Comparison of ENCODE assay signal across 16 cellular contexts in the genomic region with DNA sequence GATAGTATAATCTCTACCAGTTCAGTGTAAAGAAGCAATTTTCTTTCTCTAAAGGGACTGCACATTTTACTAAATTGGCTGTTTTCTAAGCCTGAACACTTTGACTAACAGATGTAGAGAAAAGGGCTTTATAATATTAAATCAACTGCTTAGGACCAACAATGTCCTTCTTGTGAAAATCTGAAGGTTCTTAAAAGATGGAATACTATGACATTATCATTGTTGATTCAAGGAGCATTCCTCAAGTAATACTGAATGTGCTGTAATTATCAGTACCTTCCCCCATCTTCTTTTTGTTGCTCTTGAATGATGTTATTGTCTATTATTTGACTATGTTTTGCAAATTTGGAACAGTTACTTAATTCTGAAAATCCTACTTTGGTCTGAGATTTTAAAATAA.
"Had no signal": no experiment of that assay in that cellular context is flagged by ENCODE, and none has a peak within 500 bp of the region (broad histone marks: within the 10 kb centered on the region; RNA-seq: fewer than 3 reads in every experiment).

No MANE protein-coding gene starts in this region.

- H3K27ac ChIP-seq: adrenal gland, coronary artery, esophagus muscularis mucosa, ovary, transverse colon, vagina had no signal

- H3K27me3 Mint-ChIP-seq: activated naive CD4-positive, alpha-beta T cell treated with anti-CD3 and anti-CD28 coated beads, Interleukin-2, amount 10 ng/mL, durations not matched to agents 7 days and 5 days; stimulated activated memory B cell treated with anti-CD40 and anti-IgM and Interleukin-4, amounts not matched to agents 10 μg/mL and 1 μg/mL and 100 μg/mL, for 72 hours had no signal

- H3K9me3 Mint-ChIP-seq: activated naive CD4-positive, alpha-beta T cell treated with anti-CD3 and anti-CD28 coated beads, Interleukin-2, amount 10 ng/mL, durations not matched to agents 7 days and 5 days; activated T-helper 2 cell treated with anti-CD3 and anti-CD28 coated beads, Interferon-gamma antibody, Interleukin-2, Interleukin-4, amounts not matched to agents 10 μg/mL and 5 μg/mL and 100 μg/mL, durations not matched to agents 14 hours and 24 hours and 36 hours; stimulated activated memory B cell treated with anti-CD40 and anti-IgM and Interleukin-4, amounts not matched to agents 10 μg/mL and 1 μg/mL and 100 μg/mL, for 72 hours had no signal

- H3K27ac Mint-ChIP-seq: activated naive CD4-positive, alpha-beta T cell treated with anti-CD3 and anti-CD28 coated beads, Interleukin-2, amount 10 ng/mL, durations not matched to agents 7 days and 5 days; activated T-helper 2 cell treated with anti-CD3 and anti-CD28 coated beads, Interferon-gamma antibody, Interleukin-2, Interleukin-4, amounts not matched to agents 10 μg/mL and 5 μg/mL and 100 μg/mL, durations not matched to agents 14 hours and 24 hours and 36 hours; stimulated activated memory B cell treated with anti-CD40 and anti-IgM and Interleukin-4, amounts not matched to agents 10 μg/mL and 1 μg/mL and 100 μg/mL, for 72 hours had no signal

- H3K4me3 Mint-ChIP-seq: activated naive CD4-positive, alpha-beta T cell treated with anti-CD3 and anti-CD28 coated beads, Interleukin-2, amount 10 ng/mL, durations not matched to agents 7 days and 5 days; stimulated activated memory B cell treated with anti-CD40 and anti-IgM and Interleukin-4, amounts not matched to agents 10 μg/mL and 1 μg/mL and 100 μg/mL, for 72 hours had no signal

- DNase-seq: activated naive CD4-positive, alpha-beta T cell treated with anti-CD3 and anti-CD28 coated beads, Interleukin-2, amount 10 ng/mL, durations not matched to agents 7 days and 5 days; adrenal gland; effector CD4-positive, alpha-beta T cell; kidney glomerular epithelial cell; midbrain; ovary; stimulated activated CD4-positive, alpha-beta T cell treated with anti-CD3 and anti-CD28 coated beads, Interleukin-12 subunit alpha, Interleukin-12 subunit beta, amount 100 ng/mL, for 4 hours; stimulated activated CD4-positive, alpha-beta T cell treated with anti-CD3 and anti-CD28 coated beads, Interleukin-2, amount 100 ng/mL, for 24 hours; T-helper 9 cell; transverse colon had no signal

- ATAC-seq: activated CD4-positive, CD25-positive, alpha-beta regulatory T cell treated with anti-CD3 and anti-CD28 coated beads, Interleukin-2, amount 50 U/mL, for 24 hours; stimulated activated memory B cell treated with anti-CD40 and anti-IgM and Interleukin-4, amounts not matched to agents 10 μg/mL and 1 μg/mL and 100 μg/mL, for 72 hours had no signal
